ENCODE assay signal across 11 cellular contexts in the genomic region with DNA sequence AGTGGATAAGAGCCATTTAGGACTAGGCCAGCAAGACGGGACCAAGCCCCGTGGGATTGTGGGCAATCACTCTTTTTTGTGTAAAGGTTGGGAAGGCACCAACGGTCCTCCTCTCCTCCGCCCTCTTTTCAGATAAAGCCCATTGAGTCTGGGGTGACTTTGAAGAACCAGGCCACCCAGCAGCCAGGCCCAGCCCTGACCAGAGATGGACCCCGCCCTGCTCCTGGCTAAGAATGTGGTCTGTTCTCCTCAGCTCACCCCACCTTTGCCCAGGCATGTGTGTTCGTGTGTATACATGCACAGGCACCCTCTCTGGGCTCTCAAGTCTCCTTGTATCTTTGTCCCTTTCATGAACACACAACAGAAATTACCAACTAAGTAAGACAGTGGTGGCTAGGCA. TPM values are rescaled to one million over a fixed set of nuclear protein-coding genes. Genes with fewer than 3 reads are reported as not detected.
A peak's percentile ranks its signal among the peaks of the same experiment; 100 is the strongest.
DNase-seq lines count a peak whose midpoint lies in the region; TF ChIP-seq lines count a peak whose summit lies in the region.
"Had no signal": no experiment of that assay in that cellular context is flagged by ENCODE, and none has a peak within 500 bp of the region (broad histone marks: within the 10 kb centered on the region; RNA-seq: fewer than 3 reads in every experiment).

No MANE protein-coding gene starts in this region.

- intact Hi-C loops in breast epithelium (cut with DNase I; ENCODE audit: low total_unique reads) = no loop called here

- H3K27me3 ChIP-seq in AG04450 (ENCODE audit: control insufficient read depth, insufficient read depth, low read length) = no peaks in the 10 kb centered on the region
- H3K27me3 ChIP-seq in breast epithelium = no peaks in the 10 kb centered on the region
- H3K27me3 ChIP-seq in muscle layer of duodenum (ENCODE audit: low read depth, low read length) = no peaks in the 10 kb centered on the region

- H3K4me3 ChIP-seq in AG04450 (ENCODE audit: low read depth, low read length) (no peak overlapping the region), breast epithelium (peak overlapping the region in 1 of 3 donors; percentile 42), muscle layer of duodenum (ENCODE audit: low read depth in 1 of 2, low read length in 2 of 2) (no peak overlapping the region)

- peaks cover 26 to 59% of the 10 kb centered on the region in 2 donors for H3K4me1 ChIP-seq in breast epithelium
- peaks cover 38 to 53% of the 10 kb centered on the region in 2 donors for H3K4me1 ChIP-seq in muscle layer of duodenum (ENCODE audit: control insufficient read depth in 1 of 2, insufficient read depth in 2 of 2, low read length in 2 of 2)

- H3K9me3 ChIP-seq in AG04450 (ENCODE audit: control insufficient read depth, insufficient read depth, low read length) (no peaks in the 10 kb centered on the region), breast epithelium (no peaks in the 10 kb centered on the region), muscle layer of duodenum (ENCODE audit: control insufficient read depth in 1 of 2, low read length in 2 of 2) (no peaks in the 10 kb centered on the region)

- DNase-seq in AG04450 (ENCODE audit: low read depth, low spot score) (no peak), breast epithelium (ENCODE audit: low spot score in 2 of 2) (no peak), activated gamma-delta T cell treated with Interleukin-2 at 50 U/mL for 16 hours (no peak), DMS114 treated with DMSO at 0.1 percent for 48 hours (lab: John Stamatoyannopoulos, UW; ENCODE audit: unreplicated experiment) (no peak), amniotic stem cell (lab: John Stamatoyannopoulos, UW) (no peak)
- DNase-seq: AML-193, cerebellar nuclear complex, NCI-H1436 had no signal

- TF ChIP-seq CTCF in AG04450 (IDR thresholded peaks at IDR 0.05; ENCODE audit: low read depth, low read length) = no peak
- TF ChIP-seq CTCF in breast epithelium (IDR thresholded peaks at IDR 0.05) = no peak

- POLR2A ChIA-PET in AG04450 (lab: Yijun Ruan, JAX) = no interaction called here

- no peak for TF ChIP-seq POLR2A in breast epithelium (IDR thresholded peaks at IDR 0.05)

- H3K36me3 ChIP-seq in breast epithelium (no peaks in the 10 kb centered on the region), muscle layer of duodenum (ENCODE audit: control insufficient read depth in 1 of 2, insufficient read depth in 2 of 2, low read length in 2 of 2) (peaks cover 4 to 8% of the 10 kb centered on the region in 2 donors)

- CTCF ChIA-PET in AG04450 (lab: Charles Lee) = interaction anchor here (1.5 kb wide), 1 partner anchor 20 kb away, joined by 4 read pairs; no protein-coding TSS in a partner anchor

- H3K27ac ChIP-seq in AG04450 (ENCODE audit: low read depth, low read length) = peak overlapping the region; percentile 98
- H3K27ac ChIP-seq in breast epithelium = peak overlapping the region; percentile 97 to 99
- H3K27ac ChIP-seq in muscle layer of duodenum (ENCODE audit: low read length) = peak overlapping the region; percentile 98

RNA-seq across cellular contexts. Expression of a gene that starts 9.1 kb away (rescaled TPM):
- 177 and 204 TPM in 2 replicates for polyA plus RNA-seq in AG04450 (2011; rRNA removed)
- polyA minus RNA-seq in AG04450 (2011; rRNA and poly(A)+ RNA removed) = 280 and 309 TPM in 2 replicates
- 100 to 1,000 TPM in 2 of 3 donors, 10 to 100 TPM in 1; 29.4 to 337 (median 121) TPM for total RNA-seq in breast epithelium

RNA-seq across cellular contexts. Expression of a gene that starts 23.9 kb away (rescaled TPM):
- polyA plus RNA-seq in AG04450 (2011; rRNA removed) = 25.1 and 33.4 TPM in 2 replicates
- polyA minus RNA-seq in AG04450 (2011; rRNA and poly(A)+ RNA removed) = 37.9 and 46.4 TPM in 2 replicates
- 10 to 100 TPM; 30.8 to 56.3 (median 47.3) TPM for total RNA-seq in breast epithelium

RNA-seq across cellular contexts. Expression of a gene that starts 31.0 kb away (rescaled TPM):
- 0.04 TPM in 1 of 2 replicates, not detected in the other for polyA plus RNA-seq in AG04450 (2011; rRNA removed)
- not detected in 2 replicates for polyA minus RNA-seq in AG04450 (2011; rRNA and poly(A)+ RNA removed)
- total RNA-seq in breast epithelium = 1 to 10 TPM in 1 of 3 donors, under 1 TPM in 1, not detected in 1; 0.33 to 1.6 TPM
- total RNA-seq: renal cortical epithelial cell had no signal

RNA-seq across cellular contexts. Expression of a gene that starts 32.4 kb away (rescaled TPM):
- not detected in 2 replicates for polyA plus RNA-seq in AG04450 (2011; rRNA removed)
- not detected in 2 replicates for polyA minus RNA-seq in AG04450 (2011; rRNA and poly(A)+ RNA removed)
- not detected for total RNA-seq in breast epithelium
- total RNA-seq: renal cortical epithelial cell, SK-MEL-5 had no signal

RNA-seq across cellular contexts. Expression of a gene that starts 39.0 kb away (rescaled TPM):
- not detected in 2 replicates for polyA plus RNA-seq in AG04450 (2011; rRNA removed)
- polyA minus RNA-seq in AG04450 (2011; rRNA and poly(A)+ RNA removed) = not detected in 2 replicates
- 1 to 10 TPM in 1 of 3 donors, not detected in 2; 1.3 TPM for total RNA-seq in breast epithelium
- total RNA-seq: renal cortical epithelial cell, SK-MEL-5 had no signal
